Comparison of ENCODE assay signal across 8 cellular contexts in genomic region chr7:38344646-38345200, GRCh38.
DNase-seq lines count a peak whose midpoint lies in the region; ATAC-seq, FAIRE-seq and TF ChIP-seq lines count a peak whose summit lies in the region.
"Not testable (repeated sequence)": the region's sequence is repeated elsewhere in the genome, so short reads cannot be mapped to it uniquely, and the experiment has no call there.

No MANE protein-coding gene starts in this region.

- 26% methylated on average over 4 of the region's 4 CpGs for WGBS in thymus

- peak in 2 of 3 donors; percentile 48 to 57 for DNase-seq in Peyer's patch
- DNase-seq in activated T-helper 1 cell treated with anti-CD3 and anti-CD28 coated beads, Interleukin-12 subunit alpha, Interleukin-12 subunit beta, Interleukin-2, Interleukin-4 antibody, amounts not matched to agents 30 ng/mL and 10 ng/mL and 1 ng/mL, durations not matched to agents 14 hours and 24 hours and 36 hours (ENCODE audit: low spot score); endothelial cell of umbilical vein (ENCODE audit: low read depth, low spot score): not testable (repeated sequence)

- H3K36me3 ChIP-seq in Peyer's patch; endothelial cell of umbilical vein (ENCODE audit: control insufficient read depth in 2 of 2, extremely low read depth in 1 of 2, insufficient read depth in 2 of 2, low read length in 2 of 2); thymus (ENCODE audit: control insufficient read depth, insufficient read depth): not testable (repeated sequence)

- CTCF ChIA-PET in endothelial cell of umbilical vein (lab: Charles Lee) = interaction anchor here (0.9 to 4.1 kb wide), 9 partner anchors 9 to 428 kb away, joined by 3 to 48 read pairs (median 7); partner anchors contain the start of gene SFRP4

- peak overlapping the region in 1 of 4 donors; percentile 13 for H3K4me3 Mint-ChIP-seq in IgD-negative memory B cell
- peak overlapping the region; percentile 37 for H3K4me3 Mint-ChIP-seq in activated T-helper 1 cell treated with anti-CD3 and anti-CD28 coated beads, Interleukin-12 subunit alpha, Interleukin-12 subunit beta, Interleukin-2, Interleukin-4 antibody, amounts not matched to agents 30 ng/mL and 10 ng/mL and 1 ng/mL, durations not matched to agents 14 hours and 24 hours and 36 hours

- not testable (repeated sequence) for H3K4me2 ChIP-seq in endothelial cell of umbilical vein (ENCODE audit: insufficient read depth, low read length)

- not testable (repeated sequence) for TF ChIP-seq CTCF in Peyer's patch (IDR thresholded peaks at IDR 0.05); endothelial cell of umbilical vein (IDR thresholded peaks at IDR 0.05; ENCODE audit: extremely low read depth in 1 of 2, insufficient read depth in 1 of 2, low read depth in 1 of 2, low read length in 2 of 2)

- peaks cover 12 to 23% (median 14%) of the 10 kb centered on the region in 3 donors for H3K4me1 Mint-ChIP-seq in IgD-negative memory B cell
- peaks cover 54% of the 10 kb centered on the region for H3K4me1 Mint-ChIP-seq in activated T-helper 1 cell treated with anti-CD3 and anti-CD28 coated beads, Interleukin-12 subunit alpha, Interleukin-12 subunit beta, Interleukin-2, Interleukin-4 antibody, amounts not matched to agents 30 ng/mL and 10 ng/mL and 1 ng/mL, durations not matched to agents 14 hours and 24 hours and 36 hours (ENCODE audit: low read depth)

- H2AFZ ChIP-seq in endothelial cell of umbilical vein (ENCODE audit: low read depth, low read length) = peak overlapping the region; percentile 23

- intact Hi-C loops in activated T-helper 1 cell treated with anti-CD3 and anti-CD28 coated beads, Interleukin-12 subunit alpha, Interleukin-12 subunit beta, Interleukin-2, Interleukin-4 antibody, amounts not matched to agents 30 ng/mL and 10 ng/mL and 1 ng/mL, durations not matched to agents 14 hours and 24 hours and 36 hours (cut with micrococcal nuclease) = loop anchor here (1.0 kb wide), 2 partner anchors 14 to 129 kb away; no protein-coding TSS in a partner anchor
- intact Hi-C loops in endothelial cell of umbilical vein (cut with micrococcal nuclease) = not testable (repeated sequence)

- dilution Hi-C loops in endothelial cell of umbilical vein (cut with MboI; ENCODE audit: extremely low pct_ligation_motif_present, low sequenced_read_pairs) = not testable (repeated sequence)

- not testable (repeated sequence) for H3K9ac ChIP-seq in endothelial cell of umbilical vein (replicated peaks; ENCODE audit: extremely low read depth, insufficient read depth, low read length)

- H3K27me3 Mint-ChIP-seq in IgD-negative memory B cell; activated T-helper 1 cell treated with anti-CD3 and anti-CD28 coated beads, Interleukin-12 subunit alpha, Interleukin-12 subunit beta, Interleukin-2, Interleukin-4 antibody, amounts not matched to agents 30 ng/mL and 10 ng/mL and 1 ng/mL, durations not matched to agents 14 hours and 24 hours and 36 hours (ENCODE audit: insufficient read depth): not testable (repeated sequence)

- not testable (repeated sequence) for H4K20me1 ChIP-seq in endothelial cell of umbilical vein (replicated peaks; ENCODE audit: control insufficient read depth, extremely low read depth, insufficient read depth, low read length)

- not testable (repeated sequence) for H3K79me2 ChIP-seq in endothelial cell of umbilical vein (ENCODE audit: control insufficient read depth, insufficient read depth, low read length)

- not testable (repeated sequence) for H3K9me3 ChIP-seq in Peyer's patch; endothelial cell of umbilical vein (replicated peaks; ENCODE audit: control insufficient read depth, insufficient read depth, low read length); thymus (ENCODE audit: control insufficient read depth)

- FAIRE-seq in endothelial cell of umbilical vein (lab: Jason Lieb, UNC) = not testable (repeated sequence)

- H3K27ac ChIP-seq in Peyer's patch (peak overlapping the region in 1 of 4 donors; percentile 50), thymus (ENCODE audit: low read depth) (peak overlapping the region; percentile 74)
- not testable (repeated sequence) for H3K27ac ChIP-seq in endothelial cell of umbilical vein (ENCODE audit: insufficient read depth, low read depth, low read length)

- not testable (repeated sequence) for BruUV-seq in endothelial cell of umbilical vein (replicated peaks; lab: Mats Ljungman, UMichigan)

- not testable (repeated sequence) for H3K9me1 ChIP-seq in endothelial cell of umbilical vein (replicated peaks; ENCODE audit: control insufficient read depth, extremely low read depth, insufficient read depth, low read length)

- not testable (repeated sequence) for H3K4me1 ChIP-seq in Peyer's patch; endothelial cell of umbilical vein (ENCODE audit: control insufficient read depth, extremely low read depth, insufficient read depth, low read length); thymus (ENCODE audit: control insufficient read depth, insufficient read depth, low read length)

- peak; percentile 38 for ATAC-seq in GM18858 (IDR thresholded peaks at IDR 0.05; ENCODE audit: unreplicated experiment)
- peak; percentile 45 for ATAC-seq in GM21528 (IDR thresholded peaks at IDR 0.05; ENCODE audit: low FRiP score, unreplicated experiment)
- peak; percentile 34 for ATAC-seq in HG02973 (IDR thresholded peaks at IDR 0.05; ENCODE audit: unreplicated experiment)

- not testable (repeated sequence) for H3K9me3 Mint-ChIP-seq in IgD-negative memory B cell; activated T-helper 1 cell treated with anti-CD3 and anti-CD28 coated beads, Interleukin-12 subunit alpha, Interleukin-12 subunit beta, Interleukin-2, Interleukin-4 antibody, amounts not matched to agents 30 ng/mL and 10 ng/mL and 1 ng/mL, durations not matched to agents 14 hours and 24 hours and 36 hours

- TF ChIP-seq POLR2A in Peyer's patch (IDR thresholded peaks at IDR 0.05); endothelial cell of umbilical vein (IDR thresholded peaks at IDR 0.05; ENCODE audit: low read depth, low read length): not testable (repeated sequence)

- peak overlapping the region; percentile 19 to 91 (median 90) for H3K27ac Mint-ChIP-seq in IgD-negative memory B cell
- H3K27ac Mint-ChIP-seq in activated T-helper 1 cell treated with anti-CD3 and anti-CD28 coated beads, Interleukin-12 subunit alpha, Interleukin-12 subunit beta, Interleukin-2, Interleukin-4 antibody, amounts not matched to agents 30 ng/mL and 10 ng/mL and 1 ng/mL, durations not matched to agents 14 hours and 24 hours and 36 hours = peak overlapping the region; percentile 86

- not testable (repeated sequence) for H3K36me3 Mint-ChIP-seq in IgD-negative memory B cell; activated T-helper 1 cell treated with anti-CD3 and anti-CD28 coated beads, Interleukin-12 subunit alpha, Interleukin-12 subunit beta, Interleukin-2, Interleukin-4 antibody, amounts not matched to agents 30 ng/mL and 10 ng/mL and 1 ng/mL, durations not matched to agents 14 hours and 24 hours and 36 hours (ENCODE audit: low read depth)

- POLR2A ChIA-PET in endothelial cell of umbilical vein (lab: Charles Lee) = not testable (repeated sequence)

- H3K27me3 ChIP-seq in Peyer's patch; endothelial cell of umbilical vein (ENCODE audit: control insufficient read depth in 2 of 2, insufficient read depth in 2 of 2, low read length in 2 of 2); thymus (ENCODE audit: control insufficient read depth, insufficient read depth): not testable (repeated sequence)

- not testable (repeated sequence) for H3K4me3 ChIP-seq in Peyer's patch; endothelial cell of umbilical vein (replicated peaks in 1 of 3; ENCODE audit: insufficient read depth in 1 of 3, low read depth in 1 of 3, low read length in 3 of 3); thymus (ENCODE audit: low read length)
